In genomic region chr12:44603701-44604100, GRCh38 we compare ENCODE assay signal across 22 cellular contexts.
A peak's percentile ranks its signal among the peaks of the same experiment; 100 is the strongest.
DNase-seq lines count a peak whose midpoint lies in the region; ATAC-seq and TF ChIP-seq lines count a peak whose summit lies in the region.
"Had no signal": no experiment of that assay in that cellular context is flagged by ENCODE, and none has a peak within 500 bp of the region (broad histone marks: within the 10 kb centered on the region; RNA-seq: fewer than 3 reads in every experiment).

No MANE protein-coding gene starts in this region.

- no TSS peak for BruUV-seq in A673 (replicated peaks; lab: Mats Ljungman, UMichigan)

- intact Hi-C loops in A673 (cut with micrococcal nuclease; ENCODE audit: unreplicated experiment) (no loop called here), dorsolateral prefrontal cortex (cut with DNase I) (no loop called here)

- H3K36me3 ChIP-seq in A673 (ENCODE audit: insufficient read depth, low read length, poor library complexity, severe bottlenecking) = peaks cover 40% of the 10 kb centered on the region

- no peaks in the 10 kb centered on the region for H3K27me3 ChIP-seq in A673 (replicated peaks; ENCODE audit: insufficient read depth, low read depth, low read length, poor library complexity)
- H3K27me3 ChIP-seq in dorsolateral prefrontal cortex = no peaks in the 10 kb centered on the region

- TF ChIP-seq CTCF in A673 (conservative IDR thresholded peaks at IDR 0.05; ENCODE audit: low read depth, low read length) = no peak
- TF ChIP-seq CTCF in dorsolateral prefrontal cortex (IDR thresholded peaks at IDR 0.05 in 54 of 56, conservative IDR thresholded peaks at IDR 0.05 in 2 of 56; ENCODE audit: low read depth in 1 of 56, partially characterized antibody in 56 of 56) = no peak

- H3K27ac ChIP-seq in A673 (ENCODE audit: low read depth, low read length, poor library complexity, severe bottlenecking) (peak overlapping the region; percentile 25), dorsolateral prefrontal cortex (peak overlapping the region in 30 of 59 donors; percentile 11 to 76 (median 42))
- H3K27ac ChIP-seq: SK-N-MC had no signal

- peaks cover 28% of the 10 kb centered on the region for H3K4me1 ChIP-seq in A673 (ENCODE audit: insufficient read depth, low read length, poor library complexity, severe bottlenecking)

- peak; percentile 65 for DNase-seq in A673 (ENCODE audit: low spot score)
- DNase-seq in NCI-H82 (lab: John Stamatoyannopoulos, UW) = peak; percentile 90
- DNase-seq in dorsolateral prefrontal cortex = peak in 2 of 10 donors; percentile 21 to 38
- peak; percentile 44 for DNase-seq in retina
- DNase-seq in D341Med (ENCODE audit: low spot score) = no peak
- DNase-seq: AML-193; CD4-positive, alpha-beta memory T cell; DMS79 treated with DMSO at 0.1 percent for 48 hours; H7; Karpas-422; NCI-H1092 treated with DMSO at 0.1 percent for 48 hours; NCI-H1436; NCI-H187; NCI-H2081 treated with DMSO at 0.1 percent for 48 hours; NCI-H2171; NCI-H226; NCI-H510A; SIG-M5 had no signal

- POLR2A ChIA-PET in A673 (lab: Charles Lee; ENCODE audit: low non-redundant PET) = no interaction called here

- ATAC-seq in GM18861 (IDR thresholded peaks at IDR 0.05; ENCODE audit: unreplicated experiment) (no peak), HG03571 (IDR thresholded peaks at IDR 0.05; ENCODE audit: unreplicated experiment) (no peak)
- ATAC-seq: HepG2 had no signal

- CTCF ChIA-PET in A673 (lab: Charles Lee) = no interaction called here

- H3K9me3 ChIP-seq in A673 (ENCODE audit: low read depth, low read length, poor library complexity, severe bottlenecking) = no peaks in the 10 kb centered on the region

- H3K4me3 ChIP-seq in A673 (ENCODE audit: low read depth, low read length, poor library complexity, severe bottlenecking) = no peak overlapping the region
- no peak overlapping the region for H3K4me3 ChIP-seq in dorsolateral prefrontal cortex
- H3K4me3 ChIP-seq: SK-N-MC had no signal
